2 cellular contexts compared by ENCODE assay signal in the genomic region with DNA sequence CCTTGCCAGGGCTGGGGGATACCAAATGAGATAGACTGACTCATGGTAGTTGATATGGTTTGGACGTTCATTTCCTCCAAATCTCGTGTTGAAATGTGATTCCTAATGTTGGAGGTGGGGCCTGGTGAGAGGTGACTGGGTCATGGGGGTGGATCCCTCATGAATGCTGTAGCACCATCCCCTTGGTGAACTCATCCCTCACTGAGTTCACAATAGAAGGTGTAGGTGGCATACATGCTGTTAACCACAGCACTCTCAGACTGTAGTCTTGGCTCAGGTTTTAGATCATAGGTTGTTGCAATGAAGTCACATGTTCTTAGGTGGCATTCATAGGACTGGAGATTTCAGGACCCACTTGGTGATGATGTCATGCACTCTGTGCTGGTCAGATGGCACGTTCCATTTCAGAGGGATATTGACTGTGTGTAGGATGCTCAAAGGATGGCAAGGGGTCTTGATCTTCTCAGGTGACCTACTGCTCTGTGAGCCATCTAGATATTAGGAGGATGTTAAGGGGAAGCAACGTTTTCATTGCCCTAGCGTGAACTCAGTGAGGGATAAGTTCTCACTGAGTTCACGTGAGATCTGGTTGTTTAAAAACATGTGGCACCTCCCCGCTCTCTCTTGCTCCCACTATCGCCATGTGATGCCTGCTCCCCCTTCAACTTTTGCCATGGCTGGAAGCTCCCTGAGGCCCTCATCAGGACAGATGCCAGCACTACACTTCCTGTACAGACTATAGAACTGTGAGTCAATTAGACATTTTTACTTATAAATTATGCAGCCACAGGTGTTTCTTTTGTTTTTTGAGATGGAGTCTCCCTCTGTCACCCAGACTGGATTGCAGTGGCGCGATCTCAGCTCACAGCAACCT.
TF ChIP-seq lines count a peak whose summit lies in the region.

No MANE protein-coding gene starts in this region.

TF ChIP-seq in SK-N-SH, 30 proteins besides CTCF, POLR2A, EP300 and RAD21 (continued from another document):
- TF ChIP-seq, protein P1, sequence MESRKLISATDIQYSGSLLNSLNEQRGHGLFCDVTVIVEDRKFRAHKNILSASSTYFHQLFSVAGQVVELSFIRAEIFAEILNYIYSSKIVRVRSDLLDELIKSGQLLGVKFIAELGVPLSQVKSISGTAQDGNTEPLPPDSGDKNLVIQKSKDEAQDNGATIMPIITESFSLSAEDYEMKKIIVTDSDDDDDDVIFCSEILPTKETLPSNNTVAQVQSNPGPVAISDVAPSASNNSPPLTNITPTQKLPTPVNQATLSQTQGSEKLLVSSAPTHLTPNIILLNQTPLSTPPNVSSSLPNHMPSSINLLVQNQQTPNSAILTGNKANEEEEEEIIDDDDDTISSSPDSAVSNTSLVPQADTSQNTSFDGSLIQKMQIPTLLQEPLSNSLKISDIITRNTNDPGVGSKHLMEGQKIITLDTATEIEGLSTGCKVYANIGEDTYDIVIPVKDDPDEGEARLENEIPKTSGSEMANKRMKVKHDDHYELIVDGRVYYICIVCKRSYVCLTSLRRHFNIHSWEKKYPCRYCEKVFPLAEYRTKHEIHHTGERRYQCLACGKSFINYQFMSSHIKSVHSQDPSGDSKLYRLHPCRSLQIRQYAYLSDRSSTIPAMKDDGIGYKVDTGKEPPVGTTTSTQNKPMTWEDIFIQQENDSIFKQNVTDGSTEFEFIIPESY (IDR thresholded peaks at IDR 0.05; ENCODE audit: borderline replicate concordance, low read depth) = no peak
- TF ChIP-seq SMC3 (IDR thresholded peaks at IDR 0.05; ENCODE audit: low read depth, low read length) = no peak
- no peak for TF ChIP-seq MEF2A (IDR thresholded peaks at IDR 0.05; ENCODE audit: borderline replicate concordance, low read depth)

TF ChIP-seq in HCT116, 20 proteins besides CTCF, POLR2A, EP300 and RAD21 (continued from another document):
- no peak for TF ChIP-seq SIN3A (IDR thresholded peaks at IDR 0.05; ENCODE audit: low read depth)
- TF ChIP-seq, protein P2, sequence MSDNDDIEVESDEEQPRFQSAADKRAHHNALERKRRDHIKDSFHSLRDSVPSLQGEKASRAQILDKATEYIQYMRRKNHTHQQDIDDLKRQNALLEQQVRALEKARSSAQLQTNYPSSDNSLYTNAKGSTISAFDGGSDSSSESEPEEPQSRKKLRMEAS (IDR thresholded peaks at IDR 0.05) = no peak
- TF ChIP-seq, protein P3, sequence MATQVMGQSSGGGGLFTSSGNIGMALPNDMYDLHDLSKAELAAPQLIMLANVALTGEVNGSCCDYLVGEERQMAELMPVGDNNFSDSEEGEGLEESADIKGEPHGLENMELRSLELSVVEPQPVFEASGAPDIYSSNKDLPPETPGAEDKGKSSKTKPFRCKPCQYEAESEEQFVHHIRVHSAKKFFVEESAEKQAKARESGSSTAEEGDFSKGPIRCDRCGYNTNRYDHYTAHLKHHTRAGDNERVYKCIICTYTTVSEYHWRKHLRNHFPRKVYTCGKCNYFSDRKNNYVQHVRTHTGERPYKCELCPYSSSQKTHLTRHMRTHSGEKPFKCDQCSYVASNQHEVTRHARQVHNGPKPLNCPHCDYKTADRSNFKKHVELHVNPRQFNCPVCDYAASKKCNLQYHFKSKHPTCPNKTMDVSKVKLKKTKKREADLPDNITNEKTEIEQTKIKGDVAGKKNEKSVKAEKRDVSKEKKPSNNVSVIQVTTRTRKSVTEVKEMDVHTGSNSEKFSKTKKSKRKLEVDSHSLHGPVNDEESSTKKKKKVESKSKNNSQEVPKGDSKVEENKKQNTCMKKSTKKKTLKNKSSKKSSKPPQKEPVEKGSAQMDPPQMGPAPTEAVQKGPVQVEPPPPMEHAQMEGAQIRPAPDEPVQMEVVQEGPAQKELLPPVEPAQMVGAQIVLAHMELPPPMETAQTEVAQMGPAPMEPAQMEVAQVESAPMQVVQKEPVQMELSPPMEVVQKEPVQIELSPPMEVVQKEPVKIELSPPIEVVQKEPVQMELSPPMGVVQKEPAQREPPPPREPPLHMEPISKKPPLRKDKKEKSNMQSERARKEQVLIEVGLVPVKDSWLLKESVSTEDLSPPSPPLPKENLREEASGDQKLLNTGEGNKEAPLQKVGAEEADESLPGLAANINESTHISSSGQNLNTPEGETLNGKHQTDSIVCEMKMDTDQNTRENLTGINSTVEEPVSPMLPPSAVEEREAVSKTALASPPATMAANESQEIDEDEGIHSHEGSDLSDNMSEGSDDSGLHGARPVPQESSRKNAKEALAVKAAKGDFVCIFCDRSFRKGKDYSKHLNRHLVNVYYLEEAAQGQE (IDR thresholded peaks at IDR 0.05; ENCODE audit: low read depth) = no peak
